In genomic region chr1:203504400-203505250, GRCh38 we compare ENCODE assay signal across 8 cellular contexts. TPM values are rescaled to one million over a fixed set of nuclear protein-coding genes. Genes with fewer than 3 reads are reported as not detected.
DNase-seq lines count a peak whose midpoint lies in the region; ATAC-seq and TF ChIP-seq lines count a peak whose summit lies in the region.

No MANE protein-coding gene starts in this region.

- POLR2A ChIA-PET in activated CD4-positive, alpha-beta T cell treated with anti-CD3 and anti-CD28 coated beads, Interleukin-2, amount 10 ng/mL, durations not matched to agents 7 days and 5 days (lab: Charles Lee): no interaction called here

- 35% methylated on average over 12 of the region's 12 CpGs for WGBS in liver

- H3K36me3 ChIP-seq in liver (ENCODE audit: control insufficient read depth in 4 of 4, insufficient read depth in 3 of 4, low read depth in 1 of 4, low read length in 3 of 4): no peaks in the 10 kb centered on the region

- H3K27me3 ChIP-seq in liver (ENCODE audit: control insufficient read depth in 4 of 4, insufficient read depth in 4 of 4, low read length in 3 of 4): no peaks in the 10 kb centered on the region

- no peaks in the 10 kb centered on the region for H3K36me3 Mint-ChIP-seq in activated CD4-positive, alpha-beta T cell treated with anti-CD3 and anti-CD28 coated beads, Interleukin-2, amount 10 ng/mL, durations not matched to agents 7 days and 5 days (ENCODE audit: low read depth)

- H3K4me3 ChIP-seq in HFF-Myc (replicated peaks; ENCODE audit: low read depth, low read length) (no peak overlapping the region), coronary artery (no peak overlapping the region), liver (ENCODE audit: low read depth in 1 of 3, low read length in 3 of 3) (no peak overlapping the region)

- no peaks in the 10 kb centered on the region for H3K4me1 Mint-ChIP-seq in activated CD4-positive, alpha-beta T cell treated with anti-CD3 and anti-CD28 coated beads, Interleukin-2, amount 10 ng/mL, durations not matched to agents 7 days and 5 days

- CTCF ChIA-PET in activated CD4-positive, alpha-beta T cell treated with anti-CD3 and anti-CD28 coated beads, Interleukin-2, amount 10 ng/mL, durations not matched to agents 7 days and 5 days (lab: Charles Lee): interaction anchor here (0.6 to 3.8 kb wide), 17 partner anchors 9 to 309 kb away, joined by 3 to 22 read pairs (median 4); no protein-coding TSS in a partner anchor

- peak; percentile 96 to 99 for TF ChIP-seq RAD21 in liver (IDR thresholded peaks at IDR 0.05)

- H3K4me1 ChIP-seq in liver (ENCODE audit: control insufficient read depth in 4 of 4, insufficient read depth in 4 of 4, low read length in 3 of 4): peaks cover 0 to 3% (median 0%) of the 10 kb centered on the region in 4 donors

- H3K9me3 Mint-ChIP-seq in activated CD4-positive, alpha-beta T cell treated with anti-CD3 and anti-CD28 coated beads, Interleukin-2, amount 10 ng/mL, durations not matched to agents 7 days and 5 days: no peaks in the 10 kb centered on the region

- H3K27me3 Mint-ChIP-seq in activated CD4-positive, alpha-beta T cell treated with anti-CD3 and anti-CD28 coated beads, Interleukin-2, amount 10 ng/mL, durations not matched to agents 7 days and 5 days: peaks cover 3% of the 10 kb centered on the region

- TF ChIP-seq CTCF in HFF-Myc (IDR thresholded peaks at IDR 0.05; ENCODE audit: low read depth, low read length, missing control alignments) (peak; percentile 78), coronary artery (IDR thresholded peaks at IDR 0.05) (peak; percentile 82), liver (IDR thresholded peaks at IDR 0.05; ENCODE audit: low read depth, low read length, missing input control) (peak; percentile 86)

- no peak for ATAC-seq in GM21381 (IDR thresholded peaks at IDR 0.05; ENCODE audit: unreplicated experiment)

- no peak overlapping the region for H3K4me3 Mint-ChIP-seq in activated CD4-positive, alpha-beta T cell treated with anti-CD3 and anti-CD28 coated beads, Interleukin-2, amount 10 ng/mL, durations not matched to agents 7 days and 5 days

- H3K9ac ChIP-seq in liver (ENCODE audit: low read depth in 1 of 2, low read length in 2 of 2): no peak overlapping the region

- H3K27ac Mint-ChIP-seq in activated CD4-positive, alpha-beta T cell treated with anti-CD3 and anti-CD28 coated beads, Interleukin-2, amount 10 ng/mL, durations not matched to agents 7 days and 5 days: no peak overlapping the region

- no peaks in the 10 kb centered on the region for H3K9me3 ChIP-seq in liver (ENCODE audit: control insufficient read depth in 4 of 4, low read length in 3 of 4)

- no peak overlapping the region for H3K27ac ChIP-seq in coronary artery
- H3K27ac ChIP-seq in liver (ENCODE audit: low read depth in 1 of 2, low read length in 2 of 2): no peak overlapping the region

- DNase-seq in AML-193 (lab: John Stamatoyannopoulos, UW) (peak; percentile 49 to 64), HFF-Myc (ENCODE audit: extremely low read depth, low read depth) (peak; percentile 59), NCI-H526 treated with DMSO at 0.1 percent for 48 hours (lab: John Stamatoyannopoulos, UW) (peak; percentile 57), coronary artery (ENCODE audit: low spot score) (no peak)
- peak; percentile 79 for DNase-seq in activated CD4-positive, alpha-beta T cell treated with anti-CD3 and anti-CD28 coated beads, Interleukin-2, amount 10 ng/mL, durations not matched to agents 7 days and 5 days
- DNase-seq in stimulated activated CD4-positive, alpha-beta T cell treated with anti-CD3 and anti-CD28 coated beads, Interleukin-4, amount 100 ng/mL, for 48 hours (ENCODE audit: low read depth in 2 of 2): peak; percentile 68 to 76

TF ChIP-seq in liver, 16 proteins besides CTCF, POLR2A, EP300 and RAD21:
- no peak for TF ChIP-seq ATF3 (IDR thresholded peaks at IDR 0.05)
- TF ChIP-seq FOXA1 (IDR thresholded peaks at IDR 0.05): no peak
- no peak for TF ChIP-seq ZBTB33 (IDR thresholded peaks at IDR 0.05)
- TF ChIP-seq NR2F2 (IDR thresholded peaks at IDR 0.05): no peak
- no peak for TF ChIP-seq YY1 (IDR thresholded peaks at IDR 0.05)
- TF ChIP-seq REST (IDR thresholded peaks at IDR 0.05): no peak
- no peak for TF ChIP-seq EGR1 (IDR thresholded peaks at IDR 0.05; ENCODE audit: low read depth in 2 of 2)
- peak in 1 of 2 donors; percentile 30 for TF ChIP-seq HNF4A (conservative IDR thresholded peaks at IDR 0.05)
- TF ChIP-seq MAX (IDR thresholded peaks at IDR 0.05): no peak
TF ChIP-seq in liver: peak in this region for 1.

RNA-seq across cellular contexts. Expression of gene OPTC, which starts 10.7 kb away (rescaled TPM):
- not detected for total RNA-seq in activated CD4-positive, alpha-beta T cell treated with anti-CD3 and anti-CD28 coated beads, Interleukin-2, amount 10 ng/mL, durations not matched to agents 7 days and 5 days
- total RNA-seq in liver: not detected
- not detected for polyA plus RNA-seq in liver

RNA-seq across cellular contexts. Expression of gene PRELP, which starts 29.0 kb away (rescaled TPM):
- total RNA-seq in activated CD4-positive, alpha-beta T cell treated with anti-CD3 and anti-CD28 coated beads, Interleukin-2, amount 10 ng/mL, durations not matched to agents 7 days and 5 days: not detected
- 1 to 10 TPM in 1 of 2 donors, under 1 TPM in 1; 0.09 to 2.3 TPM for total RNA-seq in liver
- 1 to 10 TPM; 4.9 to 5.8 TPM for polyA plus RNA-seq in liver
